In genomic region chr4:92304636-92305035, GRCh38 we compare ENCODE assay signal across 10 cellular contexts. TPM values are rescaled to one million over a fixed set of nuclear protein-coding genes. Genes with fewer than 3 reads are reported as not detected.
DNase-seq lines count a peak whose midpoint lies in the region; ATAC-seq and TF ChIP-seq lines count a peak whose summit lies in the region.
"Had no signal": no experiment of that assay in that cellular context is flagged by ENCODE, and none has a peak within 500 bp of the region (broad histone marks: within the 10 kb centered on the region; RNA-seq: fewer than 3 reads in every experiment).

No MANE protein-coding gene starts in this region.

- DNase-seq in activated CD8-positive, alpha-beta memory T cell treated with anti-CD3 and anti-CD28 coated beads, Interleukin-2, amount 10 ng/mL, durations not matched to agents 7 days and 5 days = no peak
- no peak for DNase-seq in activated CD8-positive, alpha-beta memory T cell treated with anti-CD3 and anti-CD28 coated beads for 24 hours
- peak; percentile 16 for DNase-seq in astrocyte of the spinal cord (ENCODE audit: low read depth, low spot score)
- DNase-seq in tibial artery = no peak
- no peak for DNase-seq in T-helper 1 cell
- no peak for DNase-seq in NCI-H1092 treated with DMSO at 0.1 percent for 48 hours (lab: John Stamatoyannopoulos, UW)
- DNase-seq in MG63 = no peak

- intact Hi-C loops in tibial artery (cut with DNase I; ENCODE audit: low total_unique reads) = no loop called here

- H3K4me3 ChIP-seq in astrocyte of the spinal cord (ENCODE audit: low read depth, low read length) = peak overlapping the region; percentile 36
- H3K4me3 ChIP-seq in tibial artery = peak overlapping the region; percentile 43 to 52
- H3K4me3 ChIP-seq in MG63 = no peak overlapping the region

- H3K4me1 Mint-ChIP-seq in activated CD8-positive, alpha-beta memory T cell treated with anti-CD3 and anti-CD28 coated beads, Interleukin-2, amount 10 ng/mL, durations not matched to agents 7 days and 5 days = no peaks in the 10 kb centered on the region

- peaks cover 0 to 27% (median 24%) of the 10 kb centered on the region in 4 donors for H3K4me1 ChIP-seq in tibial artery

- H3K9me3 Mint-ChIP-seq in activated CD8-positive, alpha-beta memory T cell treated with anti-CD3 and anti-CD28 coated beads, Interleukin-2, amount 10 ng/mL, durations not matched to agents 7 days and 5 days (ENCODE audit: low read depth) = no peaks in the 10 kb centered on the region

- H3K36me3 ChIP-seq in tibial artery = no peaks in the 10 kb centered on the region
- H3K36me3 ChIP-seq in MG63 = no peaks in the 10 kb centered on the region

- H3K27me3 ChIP-seq in layer of hippocampus (ENCODE audit: control insufficient read depth, insufficient read depth, low read length) (peaks cover 5% of the 10 kb centered on the region), tibial artery (peaks cover 0 to 32% of the 10 kb centered on the region in 2 donors), MG63 (peaks cover 33% of the 10 kb centered on the region)

- H3K27ac ChIP-seq in layer of hippocampus (ENCODE audit: low read depth, low read length) = peak overlapping the region; percentile 91
- no peak overlapping the region for H3K27ac ChIP-seq in tibial artery
- H3K27ac ChIP-seq: C4-2B had no signal

- CTCF ChIA-PET in activated CD8-positive, alpha-beta memory T cell treated with anti-CD3 and anti-CD28 coated beads, Interleukin-2, amount 10 ng/mL, durations not matched to agents 7 days and 5 days (lab: Charles Lee) = no interaction called here

- TF ChIP-seq CTCF in astrocyte of the spinal cord (IDR thresholded peaks at IDR 0.05; ENCODE audit: low read depth, low read length) = no peak
- no peak for TF ChIP-seq CTCF in tibial artery (IDR thresholded peaks at IDR 0.05)

- H3K36me3 Mint-ChIP-seq in activated CD8-positive, alpha-beta memory T cell treated with anti-CD3 and anti-CD28 coated beads, Interleukin-2, amount 10 ng/mL, durations not matched to agents 7 days and 5 days = peaks cover 6% of the 10 kb centered on the region

- in situ Hi-C loops in astrocyte of the spinal cord (cut with HindIII; ENCODE audit: low sequenced_read_pairs) = no loop called here

- H3K4me3 Mint-ChIP-seq in activated CD8-positive, alpha-beta memory T cell treated with anti-CD3 and anti-CD28 coated beads, Interleukin-2, amount 10 ng/mL, durations not matched to agents 7 days and 5 days = no peak overlapping the region

- H3K9me3 ChIP-seq in tibial artery (no peaks in the 10 kb centered on the region), MG63 (no peaks in the 10 kb centered on the region)

- peaks cover 35% of the 10 kb centered on the region for H3K27me3 Mint-ChIP-seq in activated CD8-positive, alpha-beta memory T cell treated with anti-CD3 and anti-CD28 coated beads, Interleukin-2, amount 10 ng/mL, durations not matched to agents 7 days and 5 days

- H3K27ac Mint-ChIP-seq in activated CD8-positive, alpha-beta memory T cell treated with anti-CD3 and anti-CD28 coated beads, Interleukin-2, amount 10 ng/mL, durations not matched to agents 7 days and 5 days = peak overlapping the region; percentile 41

- ATAC-seq in activated CD8-positive, alpha-beta memory T cell treated with anti-CD3 and anti-CD28 coated beads, Interleukin-2, amount 10 ng/mL, durations not matched to agents 7 days and 5 days = no peak

RNA-seq across cellular contexts. Expression of gene GRID2, which starts 0.9 kb away (rescaled TPM):
- total RNA-seq in activated CD8-positive, alpha-beta memory T cell treated with anti-CD3 and anti-CD28 coated beads, Interleukin-2, amount 10 ng/mL, durations not matched to agents 7 days and 5 days = not detected
- total RNA-seq in MG63 (2014; rRNA removed; shearing (Covaris generic); ENCODE audit: low replicate concordance) = not detected in 2 replicates
- total RNA-seq: mononuclear cell had no signal
